In the genomic region with DNA sequence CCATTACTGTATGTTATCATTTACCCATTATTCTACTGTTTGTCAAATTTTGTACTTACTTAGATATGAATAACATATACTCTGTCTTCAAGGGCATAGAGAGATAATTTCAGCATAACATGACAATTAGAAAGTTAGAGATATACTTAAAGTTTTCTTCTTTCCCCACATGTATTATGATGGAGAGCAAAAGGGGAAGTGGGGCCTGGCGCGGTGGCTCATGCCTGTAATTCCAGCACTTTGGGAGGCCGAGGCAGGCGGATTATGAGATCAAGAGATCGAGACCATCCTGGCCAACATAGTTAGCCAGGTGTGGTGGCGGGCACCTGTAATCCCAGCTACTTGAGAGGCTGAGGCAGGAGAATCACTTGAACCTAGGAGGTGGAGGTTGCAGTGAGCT, we compare ENCODE assay signal across 5 cellular contexts. TPM values are rescaled to one million over a fixed set of nuclear protein-coding genes. Genes with fewer than 3 reads are reported as not detected.
"Had no signal": no experiment of that assay in that cellular context is flagged by ENCODE, and none has a peak within 500 bp of the region (broad histone marks: within the 10 kb centered on the region; RNA-seq: fewer than 3 reads in every experiment).

No MANE protein-coding gene starts in this region.

RNA-seq across cellular contexts. Expression of gene DNAJB7, which starts 51.1 kb away (rescaled TPM):
- total RNA-seq: GM23338, H1, H9, HT-29, IMR-90 had no signal
